Comparison of ENCODE assay signal across 7 cellular contexts in the genomic region with DNA sequence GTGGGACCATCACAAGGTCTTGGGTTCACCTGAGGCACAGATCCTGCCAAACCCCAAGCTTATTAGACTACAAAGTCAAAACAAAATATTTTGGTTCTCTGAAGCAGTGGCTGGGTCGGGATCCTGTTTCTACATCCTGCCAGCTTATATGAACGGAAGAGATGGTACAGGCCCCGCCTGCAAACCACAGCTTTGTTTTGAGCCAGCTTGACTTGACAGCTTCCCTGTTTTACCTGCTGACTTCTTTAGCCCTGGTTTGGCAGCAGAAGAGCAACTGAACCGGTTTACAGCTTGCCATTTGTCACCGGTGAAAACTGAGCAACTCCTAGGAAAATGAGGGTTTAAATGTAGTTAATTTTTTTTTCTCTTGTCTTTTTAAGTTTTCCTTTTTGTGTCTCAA. TPM values are rescaled to one million over a fixed set of nuclear protein-coding genes. Genes with fewer than 3 reads are reported as not detected.
A peak's percentile ranks its signal among the peaks of the same experiment; 100 is the strongest.
DNase-seq lines count a peak whose midpoint lies in the region; ATAC-seq and TF ChIP-seq lines count a peak whose summit lies in the region.

No MANE protein-coding gene starts in this region.

- H3K36me3 ChIP-seq in adrenal gland (replicated peaks in 1 of 2), result no peaks in the 10 kb centered on the region

- H3K4me3 ChIP-seq in adrenal gland, result no peak overlapping the region

- TF ChIP-seq CTCF in adrenal gland (IDR thresholded peaks at IDR 0.05), result no peak

- no peak for TF ChIP-seq POLR2A in adrenal gland (IDR thresholded peaks at IDR 0.05)

- H3K27ac ChIP-seq in adrenal gland, result peak overlapping the region in 2 of 5 donors; percentile 19 to 30

- peaks cover 32 to 59% of the 10 kb centered on the region in 2 donors for H3K4me1 ChIP-seq in adrenal gland (replicated peaks in 1 of 2)

- DNase-seq in HUDEP-2 (lab: John Stamatoyannopoulos, UW; ENCODE audit: unreplicated experiment in 76 of 76), result peak in 40 of 76 experiments; percentile 8 to 50 (median 24)
- DNase-seq in SW480 (ENCODE audit: low spot score), result peak; percentile 70
- peak; percentile 20 to 68 (median 37) for DNase-seq in adrenal gland
- no peak for DNase-seq in left lobe of liver (ENCODE audit: low spot score)
- DNase-seq in stimulated activated naive CD4-positive, alpha-beta T cell (lab: John Stamatoyannopoulos, UW), result peak; percentile 66 to 86 (median 80)
- DNase-seq in D341Med (ENCODE audit: low spot score), result no peak

- ATAC-seq in GM18907 (IDR thresholded peaks at IDR 0.05; ENCODE audit: unreplicated experiment), result peak; percentile 76
- ATAC-seq in left lobe of liver, result peak; percentile 45

- no peaks in the 10 kb centered on the region for H3K9me3 ChIP-seq in adrenal gland (replicated peaks in 1 of 3)

- 20 to 49% (median 38%) methylated on average over 5 of the region's 5 CpGs for WGBS in adrenal gland, 4 donors

- intact Hi-C loops in adrenal gland (cut with DNase I), result no loop called here

- no peaks in the 10 kb centered on the region for H3K27me3 ChIP-seq in adrenal gland

RNA-seq across cellular contexts. Expression of a gene that starts 11.4 kb away (rescaled TPM):
- total RNA-seq in adrenal gland, result 10 to 100 TPM; 30.5 to 60.5 (median 51.9) TPM
- 10 to 100 TPM; 23.9 to 37.4 (median 29.9) TPM for polyA plus RNA-seq in adrenal gland
- 5.8 TPM for total RNA-seq in left lobe of liver

RNA-seq across cellular contexts. Expression of a gene that starts 29.3 kb away (rescaled TPM):
- total RNA-seq in adrenal gland, result 100 to 1,000 TPM; 125 to 177 (median 145) TPM
- polyA plus RNA-seq in adrenal gland, result 100 to 1,000 TPM; 101 to 196 (median 127) TPM
- total RNA-seq in left lobe of liver, result 79.6 TPM

RNA-seq across cellular contexts. Expression of a gene that starts 32.5 kb away (rescaled TPM):
- under 1 TPM in 3 of 8 donors, not detected in 5; 0.17 to 0.41 (median 0.27) TPM for total RNA-seq in adrenal gland
- not detected for polyA plus RNA-seq in adrenal gland
- total RNA-seq in left lobe of liver, result not detected

RNA-seq across cellular contexts. Expression of a gene that starts 55.2 kb away (rescaled TPM):
- under 1 TPM in 3 of 8 donors, not detected in 5; 0.20 to 0.47 (median 0.41) TPM for total RNA-seq in adrenal gland
- 1 to 10 TPM in 1 of 3 donors, under 1 TPM in 2; 0.37 to 2.3 (median 0.61) TPM for polyA plus RNA-seq in adrenal gland
- not detected for total RNA-seq in left lobe of liver

Comparison
In these comparisons a context has a peak if more than half of its experiments do, and no peak if none do; other contexts are left out.
1. DNase-seq: peak in HUDEP-2 (40 of 76), SW480 (single experiment), adrenal gland (7 of 7) and stimulated activated naive CD4-positive, alpha-beta T cell (6 of 6); none in left lobe of liver (single experiment) and D341Med (single experiment).